ENCODE assay signal across 1 cellular context in the genomic region with DNA sequence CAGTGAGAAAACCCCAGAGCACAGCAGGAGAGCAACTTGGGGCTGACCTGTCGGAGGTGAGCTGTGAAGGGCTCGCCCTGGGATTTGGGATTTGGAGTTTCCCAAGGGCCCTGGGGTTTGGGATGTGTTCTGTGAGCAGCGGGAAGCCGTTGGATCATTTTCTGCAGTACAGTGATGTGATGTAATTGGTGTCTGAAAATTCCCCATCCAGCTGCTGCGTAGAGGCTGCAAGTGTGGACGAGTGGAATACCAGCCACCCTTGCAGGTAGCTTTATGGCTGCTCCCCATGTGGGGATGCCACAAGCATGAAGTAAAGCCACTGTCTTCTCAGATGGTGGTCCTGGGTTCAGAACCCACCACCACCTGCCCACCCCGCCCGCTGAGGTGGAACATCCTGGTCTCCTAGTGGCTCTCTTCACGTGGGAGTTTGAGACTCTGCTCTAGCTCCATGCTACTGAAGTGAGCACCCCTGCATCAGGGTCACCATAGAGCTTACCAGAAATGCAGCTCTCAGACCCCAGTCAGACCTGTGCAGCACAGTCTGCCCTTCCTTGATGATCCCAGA.
TF ChIP-seq lines count a peak whose summit lies in the region.

No MANE protein-coding gene starts in this region.

TF ChIP-seq in HEK293, 187 proteins besides CTCF, POLR2A, EP300 and RAD21:
- TF ChIP-seq, protein P1, sequence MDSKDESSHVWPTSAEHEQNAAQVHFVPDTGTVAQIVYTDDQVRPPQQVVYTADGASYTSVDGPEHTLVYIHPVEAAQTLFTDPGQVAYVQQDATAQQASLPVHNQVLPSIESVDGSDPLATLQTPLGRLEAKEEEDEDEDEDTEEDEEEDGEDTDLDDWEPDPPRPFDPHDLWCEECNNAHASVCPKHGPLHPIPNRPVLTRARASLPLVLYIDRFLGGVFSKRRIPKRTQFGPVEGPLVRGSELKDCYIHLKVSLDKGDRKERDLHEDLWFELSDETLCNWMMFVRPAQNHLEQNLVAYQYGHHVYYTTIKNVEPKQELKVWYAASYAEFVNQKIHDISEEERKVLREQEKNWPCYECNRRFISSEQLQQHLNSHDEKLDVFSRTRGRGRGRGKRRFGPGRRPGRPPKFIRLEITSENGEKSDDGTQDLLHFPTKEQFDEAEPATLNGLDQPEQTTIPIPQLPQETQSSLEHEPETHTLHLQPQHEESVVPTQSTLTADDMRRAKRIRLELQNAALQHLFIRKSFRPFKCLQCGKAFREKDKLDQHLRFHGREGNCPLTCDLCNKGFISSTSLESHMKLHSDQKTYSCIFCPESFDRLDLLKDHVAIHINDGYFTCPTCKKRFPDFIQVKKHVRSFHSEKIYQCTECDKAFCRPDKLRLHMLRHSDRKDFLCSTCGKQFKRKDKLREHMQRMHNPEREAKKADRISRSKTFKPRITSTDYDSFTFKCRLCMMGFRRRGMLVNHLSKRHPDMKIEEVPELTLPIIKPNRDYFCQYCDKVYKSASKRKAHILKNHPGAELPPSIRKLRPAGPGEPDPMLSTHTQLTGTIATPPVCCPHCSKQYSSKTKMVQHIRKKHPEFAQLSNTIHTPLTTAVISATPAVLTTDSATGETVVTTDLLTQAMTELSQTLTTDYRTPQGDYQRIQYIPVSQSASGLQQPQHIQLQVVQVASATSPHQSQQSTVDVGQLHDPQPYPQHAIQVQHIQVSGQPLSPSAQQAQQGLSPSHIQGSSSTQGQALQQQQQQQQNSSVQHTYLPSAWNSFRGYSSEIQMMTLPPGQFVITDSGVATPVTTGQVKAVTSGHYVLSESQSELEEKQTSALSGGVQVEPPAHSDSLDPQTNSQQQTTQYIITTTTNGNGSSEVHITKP (tag by site-specific recombination; IDR thresholded peaks at IDR 0.05): peak; percentile 74
- TF ChIP-seq TRIM28 (IDR thresholded peaks at IDR 0.05; ENCODE audit: borderline replicate concordance, low read length) (no peak), ZNF37A (tag by site-specific recombination; IDR thresholded peaks at IDR 0.05) (no peak), ZNF473 (tag by site-specific recombination; IDR thresholded peaks at IDR 0.05) (no peak)
TF ChIP-seq in HEK293: peak in this region for 1.
